In the genomic region with DNA sequence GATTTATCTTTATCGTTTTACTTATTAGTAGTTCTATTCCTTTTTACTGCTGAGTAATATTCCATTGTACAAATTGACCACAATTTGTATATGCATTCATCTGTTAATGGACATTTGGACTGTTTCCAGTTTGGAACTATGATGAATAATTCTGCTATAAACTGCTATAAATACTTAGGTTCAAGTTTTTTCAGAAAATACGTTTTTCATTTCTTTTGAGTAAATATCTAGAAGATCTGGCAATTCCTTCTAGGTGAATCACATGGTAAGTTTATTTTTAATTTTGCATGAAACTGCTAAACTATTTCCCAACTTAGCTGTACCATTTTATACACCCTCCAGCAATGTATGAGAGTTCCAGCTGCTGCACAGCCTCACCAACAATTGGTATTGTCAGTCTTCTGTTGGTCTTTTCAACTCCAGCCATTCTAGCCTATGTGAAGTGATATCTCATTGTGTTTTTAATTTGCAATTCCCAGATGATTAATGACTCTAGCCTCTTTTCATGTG, we compare ENCODE assay signal across 1 cellular context.
TF ChIP-seq lines count a peak whose summit lies in the region.

No MANE protein-coding gene starts in this region.

TF ChIP-seq in SK-N-SH, 30 proteins besides CTCF, POLR2A, EP300 and RAD21 (continued from another document):
- no peak for TF ChIP-seq REST (IDR thresholded peaks at IDR 0.05; ENCODE audit: low read depth, low read length)
- no peak for TF ChIP-seq RXRA (IDR thresholded peaks at IDR 0.05; ENCODE audit: borderline replicate concordance, low read depth)
- TF ChIP-seq, protein P1, sequence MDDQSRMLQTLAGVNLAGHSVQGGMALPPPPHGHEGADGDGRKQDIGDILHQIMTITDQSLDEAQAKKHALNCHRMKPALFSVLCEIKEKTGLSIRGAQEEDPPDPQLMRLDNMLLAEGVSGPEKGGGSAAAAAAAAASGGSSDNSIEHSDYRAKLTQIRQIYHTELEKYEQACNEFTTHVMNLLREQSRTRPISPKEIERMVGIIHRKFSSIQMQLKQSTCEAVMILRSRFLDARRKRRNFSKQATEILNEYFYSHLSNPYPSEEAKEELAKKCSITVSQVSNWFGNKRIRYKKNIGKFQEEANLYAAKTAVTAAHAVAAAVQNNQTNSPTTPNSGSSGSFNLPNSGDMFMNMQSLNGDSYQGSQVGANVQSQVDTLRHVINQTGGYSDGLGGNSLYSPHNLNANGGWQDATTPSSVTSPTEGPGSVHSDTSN (IDR thresholded peaks at IDR 0.05) = peak; percentile 96
- TF ChIP-seq SMC3 (IDR thresholded peaks at IDR 0.05; ENCODE audit: low read depth, low read length) = no peak
- no peak for TF ChIP-seq CHD2 (IDR thresholded peaks at IDR 0.05; ENCODE audit: low read length, partially characterized antibody)
- TF ChIP-seq, protein P2, sequence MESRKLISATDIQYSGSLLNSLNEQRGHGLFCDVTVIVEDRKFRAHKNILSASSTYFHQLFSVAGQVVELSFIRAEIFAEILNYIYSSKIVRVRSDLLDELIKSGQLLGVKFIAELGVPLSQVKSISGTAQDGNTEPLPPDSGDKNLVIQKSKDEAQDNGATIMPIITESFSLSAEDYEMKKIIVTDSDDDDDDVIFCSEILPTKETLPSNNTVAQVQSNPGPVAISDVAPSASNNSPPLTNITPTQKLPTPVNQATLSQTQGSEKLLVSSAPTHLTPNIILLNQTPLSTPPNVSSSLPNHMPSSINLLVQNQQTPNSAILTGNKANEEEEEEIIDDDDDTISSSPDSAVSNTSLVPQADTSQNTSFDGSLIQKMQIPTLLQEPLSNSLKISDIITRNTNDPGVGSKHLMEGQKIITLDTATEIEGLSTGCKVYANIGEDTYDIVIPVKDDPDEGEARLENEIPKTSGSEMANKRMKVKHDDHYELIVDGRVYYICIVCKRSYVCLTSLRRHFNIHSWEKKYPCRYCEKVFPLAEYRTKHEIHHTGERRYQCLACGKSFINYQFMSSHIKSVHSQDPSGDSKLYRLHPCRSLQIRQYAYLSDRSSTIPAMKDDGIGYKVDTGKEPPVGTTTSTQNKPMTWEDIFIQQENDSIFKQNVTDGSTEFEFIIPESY (IDR thresholded peaks at IDR 0.05; ENCODE audit: borderline replicate concordance, low read depth) = no peak
- TF ChIP-seq FOXM1 (IDR thresholded peaks at IDR 0.05; ENCODE audit: low read depth) = peak; percentile 88
- no peak for TF ChIP-seq YY1 (IDR thresholded peaks at IDR 0.05; ENCODE audit: low read depth)
- TF ChIP-seq FOSL2 (IDR thresholded peaks at IDR 0.05; ENCODE audit: borderline replicate concordance, low read depth) = peak; percentile 87
- peak; percentile 96 for TF ChIP-seq MEF2A (IDR thresholded peaks at IDR 0.05; ENCODE audit: borderline replicate concordance, low read depth)
